18 cellular contexts compared by ENCODE assay signal in the genomic region with DNA sequence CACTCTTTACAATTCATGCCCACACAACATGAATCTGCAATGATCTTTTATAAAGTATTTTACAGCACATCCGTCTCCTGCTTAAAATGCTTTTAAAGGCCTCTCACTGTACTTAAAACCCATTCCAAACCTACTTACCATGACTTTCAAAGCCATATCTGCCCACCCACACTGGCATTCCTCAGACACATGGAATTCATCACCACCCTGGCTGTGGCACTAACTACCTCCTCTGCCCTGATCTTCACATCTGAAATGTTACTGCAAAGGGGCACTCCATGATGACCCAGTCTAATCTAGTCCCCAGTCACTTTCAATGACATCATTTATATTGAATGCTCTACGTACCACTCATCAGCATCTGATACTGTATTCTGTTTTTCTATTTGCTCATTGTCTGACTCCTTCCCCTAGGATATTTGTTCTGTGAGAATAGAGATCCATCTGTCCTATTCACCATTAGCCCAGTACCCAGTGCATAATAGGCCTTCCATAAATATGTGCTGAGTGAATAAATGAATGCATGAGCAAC.
"Had no signal": no experiment of that assay in that cellular context is flagged by ENCODE, and none has a peak within 500 bp of the region (broad histone marks: within the 10 kb centered on the region; RNA-seq: fewer than 3 reads in every experiment).

No MANE protein-coding gene starts in this region.

- ATAC-seq: activated CD4-positive, alpha-beta T cell treated with anti-CD3 and anti-CD28 coated beads for 36 hours; activated T-cell treated with anti-CD3 and anti-CD28 coated beads, Interleukin-2, amount 50 U/mL, for 72 hours; gastroesophageal sphincter; left colon; stimulated activated effector memory CD8-positive, alpha-beta T cell treated with anti-CD3 and anti-CD28 coated beads, Interleukin-12 subunit alpha, Interleukin-12 subunit beta, amount 100 ng/mL, for 72 hours; T-cell had no signal

- DNase-seq: activated CD4-positive, alpha-beta memory T cell treated with anti-CD3 and anti-CD28 coated beads, Interleukin-2, amount 10 ng/mL, durations not matched to agents 7 days and 5 days; activated CD4-positive, alpha-beta T cell treated with anti-CD3 and anti-CD28 coated beads for 36 hours; activated CD8-positive, alpha-beta memory T cell treated with anti-CD3 and anti-CD28 coated beads, Interleukin-2, amount 50 U/mL, for 4 hours; activated naive CD4-positive, alpha-beta T cell; activated T-cell treated with anti-CD3 and anti-CD28 coated beads, Interleukin-2, amount 50 U/mL, for 72 hours; colonic mucosa; effector CD8-positive, alpha-beta T cell; left colon; midbrain; naive B cell; small intestine; T-cell; T1000; transverse colon; WERI-Rb-1 had no signal

- H3K27me3 ChIP-seq: colonic mucosa, gastroesophageal sphincter, transverse colon had no signal

- H3K27ac ChIP-seq: colonic mucosa, gastroesophageal sphincter, transverse colon, WERI-Rb-1 had no signal

- H3K9me3 ChIP-seq: colonic mucosa, gastroesophageal sphincter, transverse colon had no signal

- H3K4me3 ChIP-seq: colonic mucosa, gastroesophageal sphincter, lung, transverse colon had no signal

- H3K4me1 ChIP-seq: colonic mucosa, transverse colon had no signal

- H3K36me3 ChIP-seq: colonic mucosa, gastroesophageal sphincter, transverse colon, WERI-Rb-1 had no signal
